In genomic region chr10:86366902-86367338, GRCh38 we compare ENCODE assay signal across 9 cellular contexts. TPM values are rescaled to one million over a fixed set of nuclear protein-coding genes. Genes with fewer than 3 reads are reported as not detected.
A peak's percentile ranks its signal among the peaks of the same experiment; 100 is the strongest.
DNase-seq lines count a peak whose midpoint lies in the region; ATAC-seq and TF ChIP-seq lines count a peak whose summit lies in the region.
"Had no signal": no experiment of that assay in that cellular context is flagged by ENCODE, and none has a peak within 500 bp of the region (broad histone marks: within the 10 kb centered on the region; RNA-seq: fewer than 3 reads in every experiment).

No MANE protein-coding gene starts in this region.

- DNase-seq in suprapubic skin (ENCODE audit: low spot score in 2 of 2) (peak; percentile 64 to 78), NK-92 (lab: John Stamatoyannopoulos, UW; ENCODE audit: unreplicated experiment) (no peak), AML-193 (lab: John Stamatoyannopoulos, UW) (no peak), NCI-H2227 treated with DMSO at 0.1 percent for 48 hours (lab: John Stamatoyannopoulos, UW) (no peak)
- DNase-seq: immature natural killer cell, NCI-H2029 treated with DMSO at 0.1 percent for 48 hours had no signal

- H3K79me2 ChIP-seq in SU-DHL-6 (ENCODE audit: insufficient read depth, low read length): no peaks in the 10 kb centered on the region

- TF ChIP-seq CTCF in SU-DHL-6 (IDR thresholded peaks at IDR 0.05; ENCODE audit: insufficient read depth, low read length, poor library complexity, severe bottlenecking) (no peak), suprapubic skin (IDR thresholded peaks at IDR 0.05) (no peak)

- no peak overlapping the region for H2AFZ ChIP-seq in SU-DHL-6 (ENCODE audit: low read depth, low read length, severe bottlenecking)

- H3K9ac ChIP-seq in SU-DHL-6 (ENCODE audit: low read length) (peak overlapping the region; percentile 46), iPS-20b (ENCODE audit: low read depth, low read length) (no peak overlapping the region)

- no peaks in the 10 kb centered on the region for H3F3A ChIP-seq in SU-DHL-6 (ENCODE audit: insufficient read depth)

- no peaks in the 10 kb centered on the region for H3K9me2 ChIP-seq in SU-DHL-6 (replicated peaks; ENCODE audit: insufficient read depth, low read length)

- 0% methylated on average over 5 of the region's 56 CpGs for WGBS in suprapubic skin

- TF ChIP-seq POLR2A in suprapubic skin (IDR thresholded peaks at IDR 0.05): no peak

- no peak for TF ChIP-seq EP300 in suprapubic skin (IDR thresholded peaks at IDR 0.05)

- H3K4me3 ChIP-seq in SU-DHL-6 (ENCODE audit: insufficient read depth, low read length, poor library complexity, severe bottlenecking) (peak overlapping the region; percentile 38), iPS-20b (ENCODE audit: low read length) (peak overlapping the region; percentile 51; the same call in 1 of the 2 replicates), suprapubic skin (peak overlapping the region; percentile 70)

- peak; percentile 53 for ATAC-seq in GM21723 (IDR thresholded peaks at IDR 0.05; ENCODE audit: unreplicated experiment)

- H3K4me1 ChIP-seq in iPS-20b (ENCODE audit: insufficient read depth, low read length): no peaks in the 10 kb centered on the region
- H3K4me1 ChIP-seq in suprapubic skin: peaks cover 45% of the 10 kb centered on the region

- H3K36me3 ChIP-seq in SU-DHL-6 (ENCODE audit: low read length): no peaks in the 10 kb centered on the region
- H3K36me3 ChIP-seq in iPS-20b (ENCODE audit: insufficient read depth, low read depth, low read length): no peaks in the 10 kb centered on the region
- no peaks in the 10 kb centered on the region for H3K36me3 ChIP-seq in suprapubic skin

- H4K20me1 ChIP-seq in SU-DHL-6 (ENCODE audit: low read depth, low read length): no peaks in the 10 kb centered on the region

- no peaks in the 10 kb centered on the region for H3K27me3 ChIP-seq in SU-DHL-6 (ENCODE audit: low read length)
- H3K27me3 ChIP-seq in iPS-20b (ENCODE audit: insufficient read depth, low read length): peaks cover 97% of the 10 kb centered on the region
- peaks cover 74% of the 10 kb centered on the region for H3K27me3 ChIP-seq in suprapubic skin

- H3K4me2 ChIP-seq in SU-DHL-6 (ENCODE audit: low read depth, low read length, poor library complexity, severe bottlenecking): peak overlapping the region; percentile 51

- no peak overlapping the region for H3K27ac ChIP-seq in SU-DHL-6 (ENCODE audit: low read depth, low read length)
- no peak overlapping the region for H3K27ac ChIP-seq in iPS-20b (ENCODE audit: low read length)
- H3K27ac ChIP-seq in suprapubic skin: no peak overlapping the region

- H3K9me3 ChIP-seq in SU-DHL-6 (ENCODE audit: insufficient read depth, low read length) (no peaks in the 10 kb centered on the region), iPS-20b (ENCODE audit: insufficient read depth, low read depth, low read length) (no peaks in the 10 kb centered on the region; the same call in 1 of the 2 replicates), suprapubic skin (no peaks in the 10 kb centered on the region)

RNA-seq across cellular contexts. Expression of gene GRID1, which starts 0.3 kb away (rescaled TPM):
- total RNA-seq in suprapubic skin: 1 to 10 TPM; 1.8 to 3.1 (median 2.4) TPM

Comparison
In these comparisons a context has a peak if more than half of its experiments do, and no peak if none do; other contexts are left out.
1. DNase-seq: peak in suprapubic skin (2 of 2); none in NK-92 (single experiment), AML-193 (0 of 2) and NCI-H2227 treated with DMSO at 0.1 percent for 48 hours (single experiment).
2. Peak in every context shown above with its lines, with median percentiles within 50 percentile points of each other: H3K4me3 ChIP-seq.